Comparison of ENCODE assay signal across 19 cellular contexts in the genomic region with DNA sequence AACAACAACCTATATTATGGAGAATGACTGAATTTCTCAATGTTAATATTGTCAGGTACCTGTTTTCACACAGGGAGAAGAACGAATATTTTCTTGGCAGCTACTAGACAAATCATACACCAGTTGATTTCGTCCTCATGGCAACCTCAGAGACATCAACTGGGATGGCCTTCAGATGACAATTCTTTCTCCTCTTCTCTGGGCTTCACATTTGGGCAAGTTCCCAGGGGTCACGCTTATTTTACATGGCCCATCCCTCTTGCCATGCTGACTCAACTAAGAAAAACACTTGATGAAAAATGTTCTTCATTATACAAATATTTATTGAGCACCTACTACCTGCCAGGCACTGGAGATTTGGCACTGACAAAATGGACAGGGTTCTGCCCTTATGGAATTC. TPM values are rescaled to one million over a fixed set of nuclear protein-coding genes. Genes with fewer than 3 reads are reported as not detected.
DNase-seq lines count a peak whose midpoint lies in the region; ATAC-seq and TF ChIP-seq lines count a peak whose summit lies in the region.
"Had no signal": no experiment of that assay in that cellular context is flagged by ENCODE, and none has a peak within 500 bp of the region (broad histone marks: within the 10 kb centered on the region; RNA-seq: fewer than 3 reads in every experiment).

No MANE protein-coding gene starts in this region.

- H3K36me3 Mint-ChIP-seq in CD4-positive, CD25-positive, alpha-beta regulatory T cell, result peaks cover 3% of the 10 kb centered on the region
- H3K36me3 Mint-ChIP-seq in T-helper 17 cell (ENCODE audit: low read depth), result no peaks in the 10 kb centered on the region
- peaks cover 4% of the 10 kb centered on the region for H3K36me3 Mint-ChIP-seq in memory B cell
- H3K36me3 Mint-ChIP-seq: CD8-positive, alpha-beta memory T cell had no signal

- TF ChIP-seq POLR2A in heart left ventricle (IDR thresholded peaks at IDR 0.05), result no peak

- H3K4me3 Mint-ChIP-seq in CD4-positive, CD25-positive, alpha-beta regulatory T cell, result no peak overlapping the region
- H3K4me3 Mint-ChIP-seq in T-helper 17 cell (no peak overlapping the region), memory B cell (no peak overlapping the region)
- H3K4me3 Mint-ChIP-seq: CD8-positive, alpha-beta memory T cell; H9 had no signal

- no peak for TF ChIP-seq CTCF in heart left ventricle (IDR thresholded peaks at IDR 0.05)

- H3K9me3 Mint-ChIP-seq in CD4-positive, CD25-positive, alpha-beta regulatory T cell, result no peaks in the 10 kb centered on the region
- peaks cover 2% of the 10 kb centered on the region for H3K9me3 Mint-ChIP-seq in memory B cell
- H3K9me3 Mint-ChIP-seq: CD8-positive, alpha-beta memory T cell had no signal

- H3K4me1 Mint-ChIP-seq in CD4-positive, CD25-positive, alpha-beta regulatory T cell, result peaks cover 17 to 52% (median 29%) of the 10 kb centered on the region in 4 donors
- H3K4me1 Mint-ChIP-seq in T-helper 17 cell (peaks cover 34% of the 10 kb centered on the region), memory B cell (peaks cover 21% of the 10 kb centered on the region)

- H3K4me1 ChIP-seq in CD4-positive, CD25-positive, alpha-beta regulatory T cell (ENCODE audit: control insufficient read depth, insufficient read depth, low read length, poor library complexity, severe bottlenecking), result peaks cover 5% of the 10 kb centered on the region
- peaks cover 6 to 59% (median 42%) of the 10 kb centered on the region in 12 donors for H3K4me1 ChIP-seq in heart left ventricle
- H3K4me1 ChIP-seq: A549 had no signal

- H3K4me3 ChIP-seq in CD4-positive, CD25-positive, alpha-beta regulatory T cell (ENCODE audit: low read depth, low read length), result no peak overlapping the region
- H3K4me3 ChIP-seq in heart left ventricle, result no peak overlapping the region
- H3K4me3 ChIP-seq: A549, GM12878 had no signal

- ATAC-seq in CD4-positive, CD25-positive, alpha-beta regulatory T cell (ENCODE audit: low read depth in 2 of 2), result no peak
- ATAC-seq in T-helper 17 cell, result no peak
- peak in 2 of 4 donors; percentile 36 to 38 for ATAC-seq in heart left ventricle
- ATAC-seq in memory B cell (ENCODE audit: low read depth), result no peak
- no peak for ATAC-seq in activated CD4-positive, CD25-positive, alpha-beta regulatory T cell treated with anti-CD3 and anti-CD28 coated beads, Interleukin-2, amount 50 U/mL, for 24 hours
- ATAC-seq: A549 had no signal

- H3K36me3 ChIP-seq in CD4-positive, CD25-positive, alpha-beta regulatory T cell (ENCODE audit: control insufficient read depth, insufficient read depth, low read length), result no peaks in the 10 kb centered on the region
- H3K36me3 ChIP-seq in heart left ventricle, result no peaks in the 10 kb centered on the region

- intact Hi-C loops in heart left ventricle (cut with DNase I), result no loop called here

- H3K9me3 ChIP-seq in CD4-positive, CD25-positive, alpha-beta regulatory T cell (ENCODE audit: control insufficient read depth in 2 of 2, low read length in 2 of 2), result no peaks in the 10 kb centered on the region
- H3K9me3 ChIP-seq in T-helper 17 cell (ENCODE audit: control insufficient read depth, low read length, poor library complexity, severe bottlenecking), result no peaks in the 10 kb centered on the region
- no peaks in the 10 kb centered on the region for H3K9me3 ChIP-seq in heart left ventricle
- H3K9me3 ChIP-seq: A549 had no signal

- 40 to 56% (median 52%) methylated on average over 3 of the region's 3 CpGs for WGBS in heart left ventricle, 4 donors

- no peak for DNase-seq in CD4-positive, CD25-positive, alpha-beta regulatory T cell
- DNase-seq in T-helper 17 cell (no peak), heart left ventricle (no peak), memory B cell (ENCODE audit: low spot score in 2 of 2) (no peak), T-helper 9 cell (no peak), SW 1271 (lab: John Stamatoyannopoulos, UW) (no peak)
- DNase-seq: CD8-positive, alpha-beta memory T cell; DMS53; EL; H9; MV-4-11; NCI-H1417; NCI-H187 treated with DMSO at 0.1 percent for 48 hours; NCI-H2227 treated with DMSO at 0.1 percent for 48 hours; NCI-H524 had no signal

- H3K27me3 ChIP-seq in CD4-positive, CD25-positive, alpha-beta regulatory T cell (ENCODE audit: control insufficient read depth, insufficient read depth, low read length), result no peaks in the 10 kb centered on the region
- no peaks in the 10 kb centered on the region for H3K27me3 ChIP-seq in heart left ventricle

- no peaks in the 10 kb centered on the region for H3K27me3 Mint-ChIP-seq in CD4-positive, CD25-positive, alpha-beta regulatory T cell
- H3K27me3 Mint-ChIP-seq in T-helper 17 cell (no peaks in the 10 kb centered on the region), memory B cell (no peaks in the 10 kb centered on the region)
- H3K27me3 Mint-ChIP-seq: CD8-positive, alpha-beta memory T cell had no signal

- H3K27ac Mint-ChIP-seq in CD4-positive, CD25-positive, alpha-beta regulatory T cell, result peak overlapping the region in 2 of 3 donors; percentile 78 to 84
- H3K27ac Mint-ChIP-seq in T-helper 17 cell (peak overlapping the region; percentile 76), memory B cell (peak overlapping the region; percentile 18)

- no peak overlapping the region for H3K27ac ChIP-seq in CD4-positive, CD25-positive, alpha-beta regulatory T cell (ENCODE audit: insufficient read depth, low read length, poor library complexity, severe bottlenecking)
- peak overlapping the region; percentile 49 to 81 (median 68) for H3K27ac ChIP-seq in heart left ventricle
- H3K27ac ChIP-seq: A549, HL-60 had no signal

RNA-seq across cellular contexts. Expression of a gene that starts 29.0 kb away (rescaled TPM):
- total RNA-seq in CD4-positive, CD25-positive, alpha-beta regulatory T cell, result 21.5 TPM
- 1 to 10 TPM; 1.5 to 3.9 (median 2.4) TPM for polyA plus RNA-seq in CD4-positive, CD25-positive, alpha-beta regulatory T cell
- total RNA-seq in T-helper 17 cell, result 10 to 100 TPM; 18.2 to 22.6 TPM
- 10 to 100 TPM; 59.0 to 96.2 (median 78.1) TPM for total RNA-seq in heart left ventricle
- polyA plus RNA-seq in heart left ventricle, result 10 to 100 TPM; 27.5 to 47.6 TPM

Comparison
In these comparisons a context has a peak if more than half of its experiments do, and no peak if none do; other contexts are left out.
1. H3K27ac Mint-ChIP-seq: peak in every context shown above with its lines; median percentile 81 in CD4-positive, CD25-positive, alpha-beta regulatory T cell; 76 in T-helper 17 cell; 18 in memory B cell.